8 cellular contexts compared by ENCODE assay signal in the genomic region with DNA sequence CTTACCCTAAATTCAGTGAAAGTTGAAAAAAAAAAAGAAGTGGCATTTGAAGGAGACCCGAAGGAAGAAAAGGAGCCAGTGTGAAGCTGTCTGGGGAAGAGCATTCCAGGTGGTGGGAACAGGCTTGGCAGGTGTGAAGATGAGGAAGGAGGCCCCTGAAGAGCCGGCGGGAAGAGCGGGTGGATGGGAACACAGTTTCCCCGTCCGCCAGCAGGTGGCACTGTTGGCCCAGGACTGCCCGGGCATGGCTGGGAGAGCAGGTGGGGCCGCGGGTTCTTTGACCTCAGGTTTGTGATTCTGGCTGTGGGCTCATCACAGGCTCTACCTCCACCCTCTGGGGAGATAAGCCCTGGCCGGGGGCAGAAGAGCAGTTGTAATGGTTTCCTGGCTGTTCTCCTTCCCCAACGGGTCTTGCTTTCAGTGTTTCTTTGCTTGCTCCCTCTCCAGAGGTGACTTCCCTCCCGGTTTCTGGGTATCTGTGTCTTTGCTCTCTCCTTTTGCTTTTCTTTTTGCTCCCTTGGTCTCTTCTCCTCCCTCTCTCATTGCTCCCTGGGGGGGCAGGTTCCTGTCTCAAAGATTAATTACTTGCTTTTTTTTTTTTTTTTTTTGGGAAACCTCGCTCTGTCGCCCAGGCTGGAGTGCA. TPM values are rescaled to one million over a fixed set of nuclear protein-coding genes. Genes with fewer than 3 reads are reported as not detected.
DNase-seq lines count a peak whose midpoint lies in the region; ATAC-seq and TF ChIP-seq lines count a peak whose summit lies in the region.

No MANE protein-coding gene starts in this region.

- no peaks in the 10 kb centered on the region for H3K4me1 ChIP-seq in fibroblast of lung (ENCODE audit: control insufficient read depth, extremely low read depth, insufficient read depth, low read length)

- no peak overlapping the region for H2AFZ ChIP-seq in fibroblast of lung (ENCODE audit: low read length)

- H3K9me3 Mint-ChIP-seq in activated T-cell treated with anti-CD3 and anti-CD28 coated beads, Interleukin-2, amount 50 U/mL, for 4 hours = no peaks in the 10 kb centered on the region
- H3K9me3 Mint-ChIP-seq in natural killer cell = no peaks in the 10 kb centered on the region
- peaks cover 0 to 1% of the 10 kb centered on the region in 2 donors for H3K9me3 Mint-ChIP-seq in stimulated activated naive B cell treated with anti-CD40 and anti-IgM and Interleukin-4, amounts not matched to agents 10 μg/mL and 1 μg/mL and 100 μg/mL, for 72 hours

- H3K27me3 ChIP-seq in fibroblast of lung (ENCODE audit: control insufficient read depth, insufficient read depth, low read length) = no peaks in the 10 kb centered on the region

- DNase-seq in D341Med (ENCODE audit: low spot score) (peak; percentile 89), OCI-M2 (lab: John Stamatoyannopoulos, UW; ENCODE audit: unreplicated experiment) (peak; percentile 20), fibroblast of lung (ENCODE audit: low read depth in 2 of 2) (peak; percentile 17 to 36), natural killer cell (peak; percentile 85)
- peak; percentile 77 for DNase-seq in activated T-cell treated with anti-CD3 and anti-CD28 coated beads, Interleukin-2, amount 50 U/mL, for 4 hours
- peak; percentile 64 for DNase-seq in stimulated activated naive B cell treated with anti-CD40 and anti-IgM and Interleukin-4, amounts not matched to agents 10 μg/mL and 1 μg/mL and 100 μg/mL, for 72 hours

- H3K4me3 ChIP-seq in fibroblast of lung (replicated peaks in 1 of 4; ENCODE audit: control extremely low read depth in 1 of 4, insufficient read depth in 1 of 4, low read depth in 3 of 4, low read length in 4 of 4) = no peak overlapping the region

- intact Hi-C loops in natural killer cell (cut with micrococcal nuclease) = loop anchor here (1.0 to 5.0 kb wide), 4 partner anchors 14 to 185 kb away; no protein-coding TSS in a partner anchor

- H3K36me3 ChIP-seq in fibroblast of lung (ENCODE audit: control insufficient read depth, insufficient read depth, low read length) = no peaks in the 10 kb centered on the region

- TF ChIP-seq CTCF in fibroblast of lung (conservative IDR thresholded peaks at IDR 0.05 in 1 of 2, IDR thresholded peaks at IDR 0.05 in 1 of 2; ENCODE audit: low read depth in 1 of 2, low read length in 2 of 2) (peak; percentile 83 to 90), natural killer cell (IDR thresholded peaks at IDR 0.05) (peak; percentile 93)

- H3K4me3 Mint-ChIP-seq in activated T-cell treated with anti-CD3 and anti-CD28 coated beads, Interleukin-2, amount 50 U/mL, for 4 hours = no peak overlapping the region
- H3K4me3 Mint-ChIP-seq in natural killer cell = peak overlapping the region; percentile 80
- peak overlapping the region; percentile 3 to 59 for H3K4me3 Mint-ChIP-seq in stimulated activated naive B cell treated with anti-CD40 and anti-IgM and Interleukin-4, amounts not matched to agents 10 μg/mL and 1 μg/mL and 100 μg/mL, for 72 hours

- H3K27me3 Mint-ChIP-seq in activated T-cell treated with anti-CD3 and anti-CD28 coated beads, Interleukin-2, amount 50 U/mL, for 4 hours (ENCODE audit: low read depth) = peaks cover under 1% of the 10 kb centered on the region
- H3K27me3 Mint-ChIP-seq in natural killer cell (ENCODE audit: low read depth in 2 of 2) = no peaks in the 10 kb centered on the region
- H3K27me3 Mint-ChIP-seq in stimulated activated naive B cell treated with anti-CD40 and anti-IgM and Interleukin-4, amounts not matched to agents 10 μg/mL and 1 μg/mL and 100 μg/mL, for 72 hours = peaks cover 33 to 47% of the 10 kb centered on the region in 2 donors

- ATAC-seq in HG03159 (IDR thresholded peaks at IDR 0.05; ENCODE audit: unreplicated experiment) (peak; percentile 57), natural killer cell (peak; percentile 93 to 97 (median 94)), HG02623 (IDR thresholded peaks at IDR 0.05; ENCODE audit: unreplicated experiment) (no peak)
- ATAC-seq in activated T-cell treated with anti-CD3 and anti-CD28 coated beads, Interleukin-2, amount 50 U/mL, for 4 hours = peak; percentile 90 to 96
- ATAC-seq in stimulated activated naive B cell treated with anti-CD40 and anti-IgM and Interleukin-4, amounts not matched to agents 10 μg/mL and 1 μg/mL and 100 μg/mL, for 72 hours (replicated peaks) = peak; percentile 84 to 89

- no peaks in the 10 kb centered on the region for H4K20me1 ChIP-seq in fibroblast of lung (ENCODE audit: control insufficient read depth, extremely low read depth, insufficient read depth, low read length)

- H3K9ac ChIP-seq in fibroblast of lung (ENCODE audit: insufficient read depth, low read length) = no peak overlapping the region

- no peaks in the 10 kb centered on the region for H3K79me2 ChIP-seq in fibroblast of lung (ENCODE audit: control insufficient read depth, insufficient read depth, low read length)

- peak overlapping the region; percentile 68 to 86 for H3K27ac Mint-ChIP-seq in natural killer cell
- H3K27ac Mint-ChIP-seq in stimulated activated naive B cell treated with anti-CD40 and anti-IgM and Interleukin-4, amounts not matched to agents 10 μg/mL and 1 μg/mL and 100 μg/mL, for 72 hours = no peak overlapping the region

- no peaks in the 10 kb centered on the region for H3K9me3 ChIP-seq in fibroblast of lung (ENCODE audit: control insufficient read depth, insufficient read depth, low read depth, low read length)

- no peak overlapping the region for H3K27ac ChIP-seq in fibroblast of lung (ENCODE audit: insufficient read depth, low read length)

- peaks cover 9% of the 10 kb centered on the region for H3K36me3 Mint-ChIP-seq in activated T-cell treated with anti-CD3 and anti-CD28 coated beads, Interleukin-2, amount 50 U/mL, for 4 hours (ENCODE audit: insufficient read depth)
- H3K36me3 Mint-ChIP-seq in natural killer cell = peaks cover 8% of the 10 kb centered on the region
- peaks cover 0 to 3% of the 10 kb centered on the region in 2 donors for H3K36me3 Mint-ChIP-seq in stimulated activated naive B cell treated with anti-CD40 and anti-IgM and Interleukin-4, amounts not matched to agents 10 μg/mL and 1 μg/mL and 100 μg/mL, for 72 hours

- H3K4me1 Mint-ChIP-seq in activated T-cell treated with anti-CD3 and anti-CD28 coated beads, Interleukin-2, amount 50 U/mL, for 4 hours (ENCODE audit: low read depth) = peaks cover 27% of the 10 kb centered on the region
- H3K4me1 Mint-ChIP-seq in natural killer cell = peaks cover 42 to 49% of the 10 kb centered on the region in 2 donors
- peaks cover 27 to 43% of the 10 kb centered on the region in 2 donors for H3K4me1 Mint-ChIP-seq in stimulated activated naive B cell treated with anti-CD40 and anti-IgM and Interleukin-4, amounts not matched to agents 10 μg/mL and 1 μg/mL and 100 μg/mL, for 72 hours

- no peak overlapping the region for H3K4me2 ChIP-seq in fibroblast of lung (ENCODE audit: extremely low read depth, insufficient read depth, low read length)

RNA-seq across cellular contexts. Expression of a gene that starts 32.3 kb away (rescaled TPM):
- total RNA-seq in activated T-cell treated with anti-CD3 and anti-CD28 coated beads, Interleukin-2, amount 50 U/mL, for 4 hours = 1 to 10 TPM in 2 of 3 donors, under 1 TPM in 1; 0.29 to 1.6 (median 1.2) TPM
- total RNA-seq in fibroblast of lung (0.33 and 0.51 TPM in 2 replicates), natural killer cell (100 to 1,000 TPM; 274 to 418 (median 390) TPM)
- polyA plus RNA-seq in fibroblast of lung = 0.99 and 1.3 TPM in 2 replicates
- polyA plus RNA-seq in fibroblast of lung (2012) = 1.1 and 1.6 TPM in 2 replicates
- 2.1 and 8.8 TPM in 2 replicates for polyA minus RNA-seq in fibroblast of lung (ENCODE audit: low replicate concordance)

Comparison
In these comparisons a context has a peak if more than half of its experiments do, and no peak if none do; other contexts are left out.
1. DNase-seq: peak in every context shown above with its lines; median percentile 89 in D341Med; 85 in natural killer cell; 77 in activated T-cell treated with anti-CD3 and anti-CD28 coated beads, Interleukin-2, amount 50 U/mL, for 4 hours; 64 in stimulated activated naive B cell treated with anti-CD40 and anti-IgM and Interleukin-4, amounts not matched to agents 10 μg/mL and 1 μg/mL and 100 μg/mL, for 72 hours; 26 in fibroblast of lung; 20 in OCI-M2.
2. RNA of a gene that starts 32.3 kb away (total RNA-seq): 274 to 418 TPM in natural killer cell; 0.29 to 1.6 TPM in activated T-cell treated with anti-CD3 and anti-CD28 coated beads, Interleukin-2, amount 50 U/mL, for 4 hours and 0.33 to 0.51 TPM in fibroblast of lung; every median in the first group is over 100 times any median in the second.